ENCODE assay signal across 18 cellular contexts in genomic region chr4:14241574-14241973, GRCh38.
DNase-seq lines count a peak whose midpoint lies in the region; ATAC-seq, FAIRE-seq and TF ChIP-seq lines count a peak whose summit lies in the region.
"Had no signal": no experiment of that assay in that cellular context is flagged by ENCODE, and none has a peak within 500 bp of the region (broad histone marks: within the 10 kb centered on the region; RNA-seq: fewer than 3 reads in every experiment).

No MANE protein-coding gene starts in this region.

- H4K8ac ChIP-seq in IMR-90 (ENCODE audit: low read depth in 2 of 2, low read length in 2 of 2) (no peak overlapping the region), H1 (ENCODE audit: extremely low read depth, insufficient read depth, low read length) (no peak overlapping the region)

- H3K27ac Mint-ChIP-seq in activated naive CD4-positive, alpha-beta T cell treated with anti-CD3 and anti-CD28 coated beads for 36 hours = no peak overlapping the region
- H3K27ac Mint-ChIP-seq: CD4-positive, alpha-beta T cell had no signal

- TF ChIP-seq CTCF in IMR-90 (conservative IDR thresholded peaks at IDR 0.05; ENCODE audit: low read depth, low read length) (no peak), H1 (IDR thresholded peaks at IDR 0.05; ENCODE audit: control extremely low read depth in 1 of 3, insufficient read depth in 1 of 3, low read depth in 1 of 3, low read length in 3 of 3) (no peak), right atrium auricular region (IDR thresholded peaks at IDR 0.05) (no peak)

- H3K56ac ChIP-seq in IMR-90 (ENCODE audit: extremely low read depth, insufficient read depth, low read length) (no peak overlapping the region), H1 (replicated peaks; ENCODE audit: insufficient read length, low read depth, low read length) (no peak overlapping the region)

- TF ChIP-seq EP300 in H1 (IDR thresholded peaks at IDR 0.05; ENCODE audit: borderline replicate concordance in 1 of 2, low read depth in 2 of 2, low read length in 2 of 2) = no peak

- H2BK20ac ChIP-seq in IMR-90 (ENCODE audit: low read depth, low read length) (no peak overlapping the region), H1 (ENCODE audit: low read length) (no peak overlapping the region)

- H2AK9ac ChIP-seq in IMR-90 (replicated peaks; ENCODE audit: low read depth, low read length, poor library complexity) = no peak overlapping the region

- no peaks in the 10 kb centered on the region for H3K36me3 Mint-ChIP-seq in activated naive CD4-positive, alpha-beta T cell treated with anti-CD3 and anti-CD28 coated beads for 36 hours (ENCODE audit: low read depth)

- H3K4me1 Mint-ChIP-seq in activated naive CD4-positive, alpha-beta T cell treated with anti-CD3 and anti-CD28 coated beads for 36 hours (ENCODE audit: low read depth) = no peaks in the 10 kb centered on the region

- DNase-seq in IMR-90 = no peak
- peak; percentile 21 for DNase-seq in NCI-H226
- no peak for DNase-seq in H1 (ENCODE audit: low read depth in 1 of 2, low spot score in 2 of 2)
- DNase-seq in right atrium auricular region (ENCODE audit: low spot score) = no peak
- no peak for DNase-seq in NCI-H510A treated with DMSO at 0.1 percent for 48 hours (lab: John Stamatoyannopoulos, UW)
- no peak for DNase-seq in activated naive CD4-positive, alpha-beta T cell treated with anti-CD3 and anti-CD28 coated beads for 36 hours
- DNase-seq: AML-193; Caco-2; CD4-positive, alpha-beta T cell; GM23248; HCEC 1CT had no signal

- no peak overlapping the region for H2BK12ac ChIP-seq in H1 (ENCODE audit: low read depth, low read length)

- H4K91ac ChIP-seq in IMR-90 (ENCODE audit: insufficient read depth, low read depth, low read length) (no peak overlapping the region), H1 (replicated peaks; ENCODE audit: insufficient read length, low read length) (no peak overlapping the region)

- no TSS peak for BruUV-seq in IMR-90 (replicated peaks; lab: Mats Ljungman, UMichigan)

- H2BK5ac ChIP-seq in IMR-90 (ENCODE audit: low read depth, low read length, poor library complexity, severe bottlenecking) (no peak overlapping the region), H1 (ENCODE audit: low read depth, low read length) (no peak overlapping the region)

- no peak for ATAC-seq in IMR-90 (ENCODE audit: low read depth)

- H3K14ac ChIP-seq in IMR-90 (replicated peaks; ENCODE audit: low read depth, low read length) (no peak overlapping the region), H1 (ENCODE audit: insufficient read length) (no peak overlapping the region)

- H3K9me3 Mint-ChIP-seq in activated naive CD4-positive, alpha-beta T cell treated with anti-CD3 and anti-CD28 coated beads for 36 hours = no peaks in the 10 kb centered on the region

- H4K20me1 ChIP-seq in IMR-90 (ENCODE audit: insufficient read depth, low read length) (no peaks in the 10 kb centered on the region), H1 (replicated peaks in 1 of 2; ENCODE audit: control insufficient read depth in 1 of 2, insufficient read depth in 2 of 2, low read length in 2 of 2) (no peaks in the 10 kb centered on the region)

- no peak for FAIRE-seq in H1 (lab: Jason Lieb, UNC)
- FAIRE-seq: A204.1, D721Med, G401.6, GM12892, GM18507, H54 had no signal

- in situ Hi-C loops in IMR-90 (cut with MboI; ENCODE audit: low sequenced_read_pairs) = no loop called here

- no peaks in the 10 kb centered on the region for H3K79me2 ChIP-seq in H1 (ENCODE audit: control insufficient read depth in 1 of 2, insufficient read depth in 2 of 2, low read length in 2 of 2)

- H3K27me3 Mint-ChIP-seq in activated naive CD4-positive, alpha-beta T cell treated with anti-CD3 and anti-CD28 coated beads for 36 hours (ENCODE audit: low read depth) = peaks cover 6% of the 10 kb centered on the region

- H3K79me1 ChIP-seq in IMR-90 (ENCODE audit: low read depth in 1 of 2, low read length in 2 of 2) (no peaks in the 10 kb centered on the region), H1 (ENCODE audit: low read depth, low read length) (no peaks in the 10 kb centered on the region)

- no peak overlapping the region for H2BK120ac ChIP-seq in IMR-90 (ENCODE audit: low read depth, low read length)
- no peak overlapping the region for H2BK120ac ChIP-seq in H1 (replicated peaks; ENCODE audit: low read depth, low read length)

- no peaks in the 10 kb centered on the region for H3K23me2 ChIP-seq in H1 (ENCODE audit: low read depth, low read length)

- H3K18ac ChIP-seq in IMR-90 (ENCODE audit: low read depth, low read length) (no peak overlapping the region), H1 (ENCODE audit: extremely low read depth, low read length) (no peak overlapping the region)

- H3K4me1 ChIP-seq in IMR-90 (ENCODE audit: control insufficient read depth, insufficient read depth, low read length) (no peaks in the 10 kb centered on the region), H1 (replicated peaks in 1 of 4; ENCODE audit: control insufficient read depth in 3 of 4, insufficient read depth in 4 of 4, low read length in 3 of 4) (no peaks in the 10 kb centered on the region), right atrium auricular region (no peaks in the 10 kb centered on the region)
- H3K4me1 ChIP-seq: Caco-2 had no signal

- TF ChIP-seq RAD21 in IMR-90 (IDR thresholded peaks at IDR 0.05; ENCODE audit: low read length) (no peak), H1 (IDR thresholded peaks at IDR 0.05 in 1 of 2, conservative IDR thresholded peaks at IDR 0.05 in 1 of 2; ENCODE audit: low read depth in 2 of 2, low read length in 2 of 2) (no peak)

- no peak overlapping the region for H3K4me3 ChIP-seq in IMR-90 (ENCODE audit: insufficient read depth, low read depth, low read length)
- no peak overlapping the region for H3K4me3 ChIP-seq in H1 (ENCODE audit: extremely low read depth in 1 of 4, insufficient read depth in 2 of 4, low read depth in 3 of 4, low read length in 4 of 4)
- H3K4me3 ChIP-seq in right atrium auricular region = no peak overlapping the region
- H3K4me3 ChIP-seq: GM23248 had no signal

- H2AK5ac ChIP-seq in IMR-90 (ENCODE audit: low read depth, low read length) (no peak overlapping the region), H1 (ENCODE audit: low read depth, low read length) (no peak overlapping the region)

- H3K9me3 ChIP-seq in IMR-90 (ENCODE audit: control insufficient read depth, insufficient read depth, low read length) = no peaks in the 10 kb centered on the region
- H3K9me3 ChIP-seq in H1 (ENCODE audit: insufficient read depth in 2 of 2, low read depth in 1 of 2, low read length in 1 of 2) = peaks cover 0 to 2% of the 10 kb centered on the region in 2 experiments; a peak in 1 of 4 replicates
- H3K9me3 ChIP-seq in right atrium auricular region = peaks cover 0 to 11% of the 10 kb centered on the region in 2 donors
- H3K9me3 ChIP-seq: Caco-2 had no signal

- dilution Hi-C loops in IMR-90 (cut with HindIII; ENCODE audit: low sequenced_read_pairs, unreplicated experiment) = no loop called here

- H3K9me1 ChIP-seq in IMR-90 (ENCODE audit: insufficient read depth, low read length) = no peaks in the 10 kb centered on the region

- H3K36me3 ChIP-seq in IMR-90 (ENCODE audit: control insufficient read depth, insufficient read depth, low read length) (no peaks in the 10 kb centered on the region), H1 (ENCODE audit: control insufficient read depth in 2 of 4, insufficient read depth in 4 of 4, low read length in 3 of 4) (no peaks in the 10 kb centered on the region), right atrium auricular region (no peaks in the 10 kb centered on the region)

- no peak overlapping the region for H2AFZ ChIP-seq in IMR-90 (replicated peaks; ENCODE audit: low read length, poor library complexity)
- H2AFZ ChIP-seq in H1 (ENCODE audit: low read length) = no peak overlapping the region
- H2AFZ ChIP-seq: GM23248 had no signal

- no CpG with 5 or more reads among the region's 3 CpGs for WGBS in IMR-90 (ENCODE audit: extremely low coverage in 2 of 2, insufficient read length in 1 of 2), 2 experiments
- WGBS in H1 (ENCODE audit: extremely low coverage in 1 of 2, insufficient coverage in 1 of 2, insufficient read length in 1 of 2, insufficient replicate concordance in 2 of 2, low coverage in 1 of 2, low lambda C conversion rate in 2 of 2, missing lambda C conversion rate in 1 of 2), 2 experiments = 98% methylated on average over 3 of the region's 3 CpGs; no CpG with 5 or more reads in 1 of the 2 experiments

- H3K23ac ChIP-seq in IMR-90 (ENCODE audit: low read depth, low read length) (no peak overlapping the region), H1 (ENCODE audit: insufficient read length) (no peak overlapping the region)

- CTCF ChIA-PET in IMR-90 (lab: Yijun Ruan, JAX) (no interaction called here), H1 (lab: Charles Lee; ENCODE audit: partially characterized antibody) (interaction anchor here (1.8 kb wide), 1 partner anchor 13 kb away, joined by 6 read pairs; no protein-coding TSS in a partner anchor)
- CTCF ChIA-PET in activated naive CD4-positive, alpha-beta T cell treated with anti-CD3 and anti-CD28 coated beads for 36 hours (lab: Charles Lee) = no interaction called here

- H2BK15ac ChIP-seq in IMR-90 (ENCODE audit: low read depth, low read length) = no peak overlapping the region
- H2BK15ac ChIP-seq in H1 (ENCODE audit: low read length) = no peak overlapping the region

- TF ChIP-seq POLR2A in IMR-90 (IDR thresholded peaks at IDR 0.05; ENCODE audit: low read depth, low read length) (no peak), H1 (IDR thresholded peaks at IDR 0.05; ENCODE audit: control extremely low read depth in 1 of 2, low read depth in 2 of 2, low read length in 2 of 2) (no peak)

- H3K4me2 ChIP-seq in IMR-90 (ENCODE audit: low read depth, low read length) = no peak overlapping the region
- H3K4me2 ChIP-seq in H1 (ENCODE audit: insufficient read depth in 1 of 2, low read depth in 2 of 2, low read length in 2 of 2) = no peak overlapping the region

- intact Hi-C loops in IMR-90 (cut with micrococcal nuclease) = no loop called here
- intact Hi-C loops in activated naive CD4-positive, alpha-beta T cell treated with anti-CD3 and anti-CD28 coated beads for 36 hours (cut with micrococcal nuclease) = no loop called here

- no peak overlapping the region for H3K27ac ChIP-seq in IMR-90 (ENCODE audit: insufficient read depth, low read length)
- no peak overlapping the region for H3K27ac ChIP-seq in H1 (ENCODE audit: low read depth, low read length)
- H3K27ac ChIP-seq in right atrium auricular region = no peak overlapping the region
- H3K27ac ChIP-seq: C4-2B, GM23248 had no signal

- H3K4ac ChIP-seq in IMR-90 (ENCODE audit: low read depth, low read length) = no peak overlapping the region
- H3K4ac ChIP-seq in H1 (replicated peaks; ENCODE audit: insufficient read length, low read depth, low read length) = no peak overlapping the region

- H3K27me3 ChIP-seq in IMR-90 (ENCODE audit: control insufficient read depth, insufficient read depth, low read length) = no peaks in the 10 kb centered on the region
- H3K27me3 ChIP-seq in H1 (replicated peaks in 1 of 4; ENCODE audit: control insufficient read depth in 3 of 4, extremely low read depth in 1 of 4, insufficient read depth in 3 of 4, low read length in 3 of 4) = no peaks in the 10 kb centered on the region
- H3K27me3 ChIP-seq in right atrium auricular region = no peaks in the 10 kb centered on the region

- H4K5ac ChIP-seq in IMR-90 (ENCODE audit: low read depth, low read length) (no peak overlapping the region), H1 (ENCODE audit: insufficient read length, low read depth, low read length) (no peak overlapping the region)

- H3K9ac ChIP-seq in IMR-90 (ENCODE audit: low read depth, low read length) = no peak overlapping the region
- H3K9ac ChIP-seq in H1 (replicated peaks in 1 of 4; ENCODE audit: extremely low read depth in 1 of 4, low read depth in 3 of 4, low read length in 3 of 4) = no peak overlapping the region
- H3K9ac ChIP-seq: GM23248 had no signal

- POLR2A ChIA-PET in IMR-90 (lab: Charles Lee; ENCODE audit: unreplicated experiment) = no interaction called here
- POLR2A ChIA-PET in H1 (lab: Charles Lee; ENCODE audit: partially characterized antibody) = no interaction called here

- H3K4me3 Mint-ChIP-seq in activated naive CD4-positive, alpha-beta T cell treated with anti-CD3 and anti-CD28 coated beads for 36 hours = no peak overlapping the region
- H3K4me3 Mint-ChIP-seq: CD4-positive, alpha-beta T cell had no signal
